In the genomic region with DNA sequence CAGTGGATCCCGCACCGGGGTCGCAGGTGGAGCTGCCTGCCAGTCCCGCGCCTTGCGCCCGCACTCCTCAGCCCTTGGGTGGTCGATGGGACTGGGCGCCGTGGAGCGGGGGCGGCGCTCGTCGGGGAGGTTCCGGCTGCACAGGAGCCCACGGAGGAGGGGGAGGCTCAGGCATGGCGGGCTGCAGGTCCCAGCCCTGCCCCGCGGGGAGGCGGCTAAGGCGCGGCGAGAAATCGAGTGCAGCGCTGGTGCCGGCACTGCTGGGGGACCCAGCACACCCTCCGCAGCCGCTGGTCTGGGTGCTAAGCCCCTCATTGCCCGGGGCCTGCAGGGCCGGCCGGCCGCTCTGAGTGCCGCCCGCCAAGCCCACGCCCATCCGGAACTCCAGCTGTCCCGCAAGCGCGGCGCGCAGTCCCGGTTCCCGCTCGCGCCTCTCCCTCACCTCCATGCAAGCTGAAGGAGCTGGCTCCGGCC, we compare ENCODE assay signal across 29 cellular contexts.
"Had no signal": no experiment of that assay in that cellular context is flagged by ENCODE, and none has a peak within 500 bp of the region (broad histone marks: within the 10 kb centered on the region; RNA-seq: fewer than 3 reads in every experiment).

No MANE protein-coding gene starts in this region.

- ATAC-seq: activated CD8-positive, alpha-beta T cell treated with anti-CD3 and anti-CD28 coated beads for 36 hours; activated naive CD4-positive, alpha-beta T cell treated with anti-CD3 and anti-CD28 coated beads, Interleukin-2, amount 50 U/mL, for 72 hours; activated T-cell treated with anti-CD3 and anti-CD28 coated beads, Interleukin-2, amount 50 U/mL, for 72 hours; activated T-helper 17 cell treated with anti-CD3 and anti-CD28 coated beads, Interleukin-2, amount 50 U/mL, for 72 hours; body of pancreas; Panc1 had no signal

- H3K4me1 ChIP-seq: adrenal gland, body of pancreas, breast epithelium, SJCRH30 had no signal

- H3K27ac ChIP-seq: adrenal gland, body of pancreas, breast epithelium, SJCRH30, SK-N-MC had no signal

- H3K4me3 ChIP-seq: adrenal gland, body of pancreas, breast epithelium, MG63, SJCRH30, SK-N-MC had no signal

- H3K27me3 ChIP-seq: adrenal gland, breast epithelium, MG63, SJCRH30 had no signal

- H3K36me3 ChIP-seq: adrenal gland, breast epithelium, MG63, SJCRH30 had no signal

- H3K9me3 ChIP-seq: adrenal gland, body of pancreas, MG63, SJCRH30 had no signal

- DNase-seq: activated CD4-positive, alpha-beta T cell treated with anti-CD3 and anti-CD28 coated beads, Interleukin-2, amount 10 ng/mL, durations not matched to agents 24 days and 14 days; activated CD4-positive, alpha-beta T cell treated with anti-CD3 and anti-CD28 coated beads, Interleukin-2, amount 50 U/mL, for 4 hours; activated CD8-positive, alpha-beta T cell treated with anti-CD3 and anti-CD28 coated beads for 36 hours; activated effector memory CD4-positive, alpha-beta T cell treated with anti-CD3 and anti-CD28 coated beads, Interleukin-2, amount 50 U/mL, for 16 hours; activated naive CD4-positive, alpha-beta T cell treated with anti-CD3 and anti-CD28 coated beads for 36 hours; activated T-cell treated with anti-CD3 and anti-CD28 coated beads, Interleukin-2, amount 50 U/mL, for 1 hour; activated T-cell treated with anti-CD3 and anti-CD28 coated beads, Interleukin-2, amount 50 U/mL, for 72 hours; adrenal gland; body of pancreas; Kasumi-1; KG1; MG63; MV-4-11; NCI-H1092; NCI-H1436 treated with DMSO at 0.1 percent for 48 hours; NCI-H1694 treated with DMSO at 0.1 percent for 48 hours; NCI-H2029; NCI-H345; NCI-H524 treated with DMSO at 0.1 percent for 48 hours; RPMI8226; SHP77; SJCRH30; T1000 had no signal

- FAIRE-seq: astrocyte had no signal
